Comparison of ENCODE assay signal across 23 cellular contexts in genomic region chr1:168129933-168130332, GRCh38.
"Had no signal": no experiment of that assay in that cellular context is flagged by ENCODE, and none has a peak within 500 bp of the region (broad histone marks: within the 10 kb centered on the region; RNA-seq: fewer than 3 reads in every experiment).

No MANE protein-coding gene starts in this region.

- H3K27ac ChIP-seq: brain microvascular endothelial cell, cardiac muscle cell, PC-9, SJCRH30 had no signal

- H3K4me1 ChIP-seq: SJCRH30 had no signal

- H2AFZ ChIP-seq: PC-9 had no signal

- H3K4me3 ChIP-seq: cardiac muscle cell, PC-9, SJCRH30 had no signal

- H3K27ac Mint-ChIP-seq: activated CD4-positive, alpha-beta memory T cell treated with anti-CD3 and anti-CD28 coated beads, Interleukin-2, amount 10 ng/mL, durations not matched to agents 7 days and 5 days; activated naive CD4-positive, alpha-beta T cell treated with anti-CD3 and anti-CD28 coated beads, Interleukin-2, amount 10 ng/mL, durations not matched to agents 7 days and 5 days; activated naive CD8-positive, alpha-beta T cell treated with anti-CD3 and anti-CD28 coated beads for 36 hours; activated T-cell treated with anti-CD3 and anti-CD28 coated beads, Interleukin-2, amount 50 U/mL, for 72 hours; activated T-helper 2 cell treated with anti-CD3 and anti-CD28 coated beads, Interferon-gamma antibody, Interleukin-2, Interleukin-4, amounts not matched to agents 10 μg/mL and 5 μg/mL and 100 μg/mL, durations not matched to agents 14 hours and 24 hours and 36 hours; T-helper 1 cell treated with Interleukin-12 subunit alpha and Interleukin-12 subunit beta and Interleukin-4 antibody, amounts not matched to agents 30 μg/mL and 1 μg/mL, for 36 hours had no signal

- H3K36me3 ChIP-seq: brain microvascular endothelial cell had no signal

- H3K4me2 ChIP-seq: PC-9 had no signal

- ATAC-seq: activated T-cell treated with anti-CD3 and anti-CD28 coated beads, Interleukin-2, amount 50 U/mL, for 72 hours; Right ventricle myocardium inferior; SK-N-SH treated with all-trans-retinoic acid at 6 μM for 48 hours had no signal

- H3K36me3 Mint-ChIP-seq: activated naive CD4-positive, alpha-beta T cell treated with anti-CD3 and anti-CD28 coated beads, Interleukin-2, amount 10 ng/mL, durations not matched to agents 7 days and 5 days had no signal

- H3K4me1 Mint-ChIP-seq: activated CD4-positive, alpha-beta memory T cell treated with anti-CD3 and anti-CD28 coated beads, Interleukin-2, amount 10 ng/mL, durations not matched to agents 7 days and 5 days; activated naive CD4-positive, alpha-beta T cell treated with anti-CD3 and anti-CD28 coated beads, Interleukin-2, amount 10 ng/mL, durations not matched to agents 7 days and 5 days; activated naive CD8-positive, alpha-beta T cell treated with anti-CD3 and anti-CD28 coated beads for 36 hours had no signal

- H3K9me3 Mint-ChIP-seq: activated CD4-positive, alpha-beta memory T cell treated with anti-CD3 and anti-CD28 coated beads, Interleukin-2, amount 10 ng/mL, durations not matched to agents 7 days and 5 days; activated T-cell treated with anti-CD3 and anti-CD28 coated beads, Interleukin-2, amount 50 U/mL, for 72 hours; activated T-helper 2 cell treated with anti-CD3 and anti-CD28 coated beads, Interferon-gamma antibody, Interleukin-2, Interleukin-4, amounts not matched to agents 10 μg/mL and 5 μg/mL and 100 μg/mL, durations not matched to agents 14 hours and 24 hours and 36 hours had no signal

- H3K9me3 ChIP-seq: SJCRH30 had no signal

- H3K4me3 Mint-ChIP-seq: activated CD4-positive, alpha-beta memory T cell treated with anti-CD3 and anti-CD28 coated beads, Interleukin-2, amount 10 ng/mL, durations not matched to agents 7 days and 5 days; activated naive CD4-positive, alpha-beta T cell treated with anti-CD3 and anti-CD28 coated beads, Interleukin-2, amount 10 ng/mL, durations not matched to agents 7 days and 5 days; activated naive CD8-positive, alpha-beta T cell treated with anti-CD3 and anti-CD28 coated beads for 36 hours; activated T-cell treated with anti-CD3 and anti-CD28 coated beads, Interleukin-2, amount 50 U/mL, for 72 hours; T-helper 1 cell treated with Interleukin-12 subunit alpha and Interleukin-12 subunit beta and Interleukin-4 antibody, amounts not matched to agents 30 μg/mL and 1 μg/mL, for 36 hours had no signal

- H3K27me3 ChIP-seq: brain microvascular endothelial cell, cardiac muscle cell, SJCRH30 had no signal

- DNase-seq: activated CD4-positive, alpha-beta memory T cell treated with anti-CD3 and anti-CD28 coated beads, Interleukin-2, amount 10 ng/mL, durations not matched to agents 7 days and 5 days; activated CD4-positive, alpha-beta T cell treated with anti-CD3 and anti-CD28 coated beads, Interleukin-2, amount 50 U/mL, for 1 hour; activated CD4-positive, CD25-positive, alpha-beta regulatory T cell; activated CD8-positive, alpha-beta memory T cell treated with anti-CD3 and anti-CD28 coated beads, Interleukin-2, amount 50 U/mL, for 4 hours; activated gamma-delta T cell treated with Interleukin-2 at 50 U/mL for 16 hours; activated naive CD4-positive, alpha-beta T cell treated with anti-CD3 and anti-CD28 coated beads, Interleukin-2, amount 10 ng/mL, durations not matched to agents 7 days and 5 days; activated naive CD8-positive, alpha-beta T cell treated with anti-CD3 and anti-CD28 coated beads for 36 hours; activated T-cell treated with anti-CD3 and anti-CD28 coated beads, Interleukin-2, amount 50 U/mL, for 72 hours; brain microvascular endothelial cell; MM.1S; NCI-H1105; NCI-H1436 treated with DMSO at 0.1 percent for 48 hours; NCI-H187 treated with DMSO at 0.1 percent for 48 hours; NCI-H2081 treated with DMSO at 0.1 percent for 48 hours; NCI-H446; NCI-H524; PC-9; SJCRH30 had no signal
